Comparison of ENCODE assay signal across 8 cellular contexts in the genomic region with DNA sequence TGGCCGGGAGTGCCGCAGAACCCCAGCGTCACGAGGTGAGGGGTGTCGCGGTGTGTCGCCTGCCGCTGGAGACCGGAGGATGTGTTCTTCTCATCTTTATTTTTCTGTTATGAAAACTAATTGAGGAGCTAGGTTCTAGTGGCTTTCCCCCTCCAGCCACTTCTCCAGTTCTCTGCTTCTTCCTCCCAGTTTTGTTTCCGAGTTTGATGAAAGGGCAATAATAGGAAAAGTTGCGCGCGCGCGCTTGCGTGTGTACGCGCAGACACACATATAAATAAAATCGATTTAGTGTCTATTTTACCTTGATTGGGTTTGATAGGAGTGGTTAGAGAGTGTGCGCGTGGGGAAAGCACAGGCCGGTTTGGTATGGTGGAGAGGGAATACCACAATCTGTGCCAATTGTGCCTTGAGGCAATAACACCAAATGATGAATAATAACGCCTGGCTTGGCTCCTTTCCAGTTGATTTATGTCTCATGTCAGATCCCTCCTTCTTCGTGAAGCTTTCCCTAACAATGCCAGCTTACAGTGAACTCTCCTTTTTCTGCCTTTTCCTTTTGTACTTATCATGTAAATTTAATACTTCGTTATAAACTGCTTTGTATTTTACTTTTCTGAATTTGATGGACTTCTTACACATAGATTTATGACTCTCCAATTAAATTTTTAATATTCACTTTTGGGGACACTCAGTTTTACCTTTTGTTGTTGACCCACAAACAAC. TPM values are rescaled to one million over a fixed set of nuclear protein-coding genes. Genes with fewer than 3 reads are reported as not detected.
DNase-seq lines count a peak whose midpoint lies in the region; ATAC-seq, FAIRE-seq and TF ChIP-seq lines count a peak whose summit lies in the region.

No MANE protein-coding gene starts in this region.

- peaks cover 0 to 3% (median 0%) of the 10 kb centered on the region in 7 donors for H3K9me3 Mint-ChIP-seq in CD14-positive monocyte

- H3K36me3 ChIP-seq in PC-3 (ENCODE audit: low read depth, low read length) (peaks cover 40% of the 10 kb centered on the region), cardiac muscle cell (peaks cover 33% of the 10 kb centered on the region), rectal smooth muscle tissue (ENCODE audit: control insufficient read depth, insufficient read depth, low read length) (no peaks in the 10 kb centered on the region)

- H3K27ac Mint-ChIP-seq in CD14-positive monocyte, result peak overlapping the region; percentile 59 to 95 (median 90)

- H3K9me2 ChIP-seq in PC-3 (replicated peaks; ENCODE audit: low read length), result no peaks in the 10 kb centered on the region

- H3K4me3 ChIP-seq in PC-3 (ENCODE audit: low read length) (peak overlapping the region; percentile 96), cardiac muscle cell (peak overlapping the region; percentile 99), rectal smooth muscle tissue (ENCODE audit: low read length) (peak overlapping the region; percentile 90)

- peaks cover 53% of the 10 kb centered on the region for H3K4me1 ChIP-seq in PC-3 (ENCODE audit: insufficient read depth, low read length)
- H3K4me1 ChIP-seq in cardiac muscle cell (ENCODE audit: low read depth), result peaks cover 39% of the 10 kb centered on the region
- peaks cover 11% of the 10 kb centered on the region for H3K4me1 ChIP-seq in rectal smooth muscle tissue (ENCODE audit: control insufficient read depth, insufficient read depth, low read length)

- peak; percentile 7 for ATAC-seq in PC-3
- ATAC-seq in HG02840 (IDR thresholded peaks at IDR 0.05; ENCODE audit: low FRiP score, unreplicated experiment), result no peak

- H3K27ac ChIP-seq in PC-3 (ENCODE audit: low read length) (peak overlapping the region; percentile 78), cardiac muscle cell (peak overlapping the region; percentile 88), rectal smooth muscle tissue (ENCODE audit: low read depth, low read length) (peak overlapping the region; percentile 96)

- peak; percentile 46 for DNase-seq in CD14-positive monocyte (ENCODE audit: low spot score)
- peak; percentile 92 for DNase-seq in HT-29 (ENCODE audit: low spot score)
- DNase-seq in PC-3, result peak; percentile 99
- peak; percentile 16 for DNase-seq in activated naive CD4-positive, alpha-beta T cell treated with anti-CD3 and anti-CD28 coated beads, Interleukin-2, amount 50 U/mL, for 16 hours
- peak; percentile 44 to 90 for DNase-seq in cardiac muscle cell (ENCODE audit: low read depth in 1 of 2, low spot score in 1 of 2)
- DNase-seq in D721Med (ENCODE audit: insufficient read length, low spot score), result no peak

- intact Hi-C loops in CD14-positive monocyte (cut with micrococcal nuclease) (loop anchor here (5.0 to 10.0 kb wide), 6 partner anchors 121 to 471 kb away; a partner anchor contains a TSS), PC-3 (cut with micrococcal nuclease) (loop anchor here (2.0 to 10.0 kb wide), 2 partner anchors 45 to 219 kb away; no protein-coding TSS in a partner anchor)

- H3K9ac ChIP-seq in PC-3 (ENCODE audit: low read length) (peak overlapping the region; percentile 96), rectal smooth muscle tissue (ENCODE audit: low read length) (peak overlapping the region; percentile 81)

- peak overlapping the region; percentile 95 to 98 for H3K4me3 Mint-ChIP-seq in CD14-positive monocyte

- POLR2A ChIA-PET in PC-3 (lab: Charles Lee; ENCODE audit: unreplicated experiment), result interaction anchor here (0.6 to 0.9 kb wide), 4 partner anchors 141 to 484 kb away, joined by 4 to 6 read pairs (median 4); a partner anchor contains a TSS

- peaks cover 0 to 1% (median 0%) of the 10 kb centered on the region in 3 donors for H3K27me3 Mint-ChIP-seq in CD14-positive monocyte (ENCODE audit: low read depth in 3 of 3)

- H3K27me3 ChIP-seq in PC-3 (ENCODE audit: low read length) (no peaks in the 10 kb centered on the region), cardiac muscle cell (no peaks in the 10 kb centered on the region), rectal smooth muscle tissue (ENCODE audit: control insufficient read depth, insufficient read depth, low read length) (no peaks in the 10 kb centered on the region)

- peaks cover 68% of the 10 kb centered on the region for H3K4me1 Mint-ChIP-seq in CD14-positive monocyte

- peaks cover 62% of the 10 kb centered on the region for H4K20me1 ChIP-seq in PC-3 (ENCODE audit: low read length)

- H3K9me3 ChIP-seq in PC-3 (ENCODE audit: low read length), result no peaks in the 10 kb centered on the region
- H3K9me3 ChIP-seq in cardiac muscle cell (ENCODE audit: low read depth), result no peaks in the 10 kb centered on the region

- no peak for TF ChIP-seq CTCF in CD14-positive monocyte (IDR thresholded peaks at IDR 0.05)
- TF ChIP-seq CTCF in PC-3 (conservative IDR thresholded peaks at IDR 0.05; ENCODE audit: low read depth, low read length), result peak; percentile 8; the same call in 1 of the 2 replicates
- TF ChIP-seq CTCF in cardiac muscle cell (IDR thresholded peaks at IDR 0.05; ENCODE audit: low read depth, low read length), result no peak
- no peak for TF ChIP-seq CTCF in D721Med (IDR thresholded peaks at IDR 0.05; ENCODE audit: insufficient read depth, missing control alignments)

- CTCF ChIA-PET in PC-3 (lab: Charles Lee), result interaction anchor here (0.6 to 1.5 kb wide), 5 partner anchors 14 to 462 kb away, joined by 3 to 7 read pairs (median 5); no protein-coding TSS in a partner anchor

- H2AFZ ChIP-seq in PC-3 (ENCODE audit: low read length), result no peak overlapping the region

- BruUV-seq in PC-3 (replicated peaks; lab: Mats Ljungman, UMichigan), result TSS peak; percentile 62

- peak overlapping the region; percentile 92 for H3K4me2 ChIP-seq in PC-3 (ENCODE audit: low read length)

- no peaks in the 10 kb centered on the region for H3F3A ChIP-seq in PC-3 (ENCODE audit: low read length, unreplicated experiment)

- no peak for FAIRE-seq in D721Med (lab: Jason Lieb, UNC)

- H3K36me3 Mint-ChIP-seq in CD14-positive monocyte, result peaks cover 18 to 23% of the 10 kb centered on the region in 2 donors

- peaks cover 65% of the 10 kb centered on the region for H3K79me2 ChIP-seq in PC-3 (ENCODE audit: low read length)

RNA-seq across cellular contexts. Expression of a gene that starts 1.5 kb away (rescaled TPM):
- 10 to 100 TPM; 12.7 to 16.7 TPM for polyA plus RNA-seq in CD14-positive monocyte
- 66.6 and 70.7 TPM in 2 replicates for total RNA-seq in HT-29 (2014; rRNA removed; shearing (Covaris generic))
- total RNA-seq in PC-3 (2014; rRNA removed), result 84.7 and 85.5 TPM in 2 replicates
- 71.4 and 115 TPM in 2 replicates for total RNA-seq in cardiac muscle cell
- 22.2 and 37.1 TPM in 2 replicates for polyA plus RNA-seq in cardiac muscle cell
